27 cellular contexts compared by ENCODE assay signal in genomic region chr2:99957724-99958123, GRCh38.
DNase-seq lines count a peak whose midpoint lies in the region; ATAC-seq and TF ChIP-seq lines count a peak whose summit lies in the region.
"Had no signal": no experiment of that assay in that cellular context is flagged by ENCODE, and none has a peak within 500 bp of the region (broad histone marks: within the 10 kb centered on the region; RNA-seq: fewer than 3 reads in every experiment).

No MANE protein-coding gene starts in this region.

- H3K36me3 Mint-ChIP-seq in nephron (ENCODE audit: low read depth) (peaks cover 34% of the 10 kb centered on the region), MCF 10A (ENCODE audit: insufficient read depth, unreplicated experiment) (no peaks in the 10 kb centered on the region)
- H3K36me3 Mint-ChIP-seq in CD8-positive, alpha-beta T cell = no peaks in the 10 kb centered on the region
- H3K36me3 Mint-ChIP-seq: activated naive CD4-positive, alpha-beta T cell treated with anti-CD3 and anti-CD28 coated beads, Interleukin-2, amount 50 U/mL, for 72 hours; type B pancreatic cell had no signal

- no peaks in the 10 kb centered on the region for H3K27me3 Mint-ChIP-seq in nephron (ENCODE audit: low read depth)
- H3K27me3 Mint-ChIP-seq in CD8-positive, alpha-beta T cell (ENCODE audit: low read depth) = no peaks in the 10 kb centered on the region
- H3K27me3 Mint-ChIP-seq in MCF 10A (ENCODE audit: insufficient read depth, unreplicated experiment) = no peaks in the 10 kb centered on the region
- H3K27me3 Mint-ChIP-seq: IgD-negative memory B cell had no signal

- H3K4me3 Mint-ChIP-seq in nephron (no peak overlapping the region), MCF 10A (ENCODE audit: unreplicated experiment) (no peak overlapping the region)
- H3K4me3 Mint-ChIP-seq in CD8-positive, alpha-beta T cell = no peak overlapping the region
- H3K4me3 Mint-ChIP-seq: activated T-helper 1 cell treated with anti-CD3 and anti-CD28 coated beads, Interleukin-12 subunit alpha, Interleukin-12 subunit beta, Interleukin-2, Interleukin-4 antibody, amounts not matched to agents 30 ng/mL and 10 ng/mL and 1 ng/mL, durations not matched to agents 14 hours and 24 hours and 36 hours; T-helper 2 cell treated with Interferon-gamma antibody and Interleukin-4, amounts not matched to agents 5 μg/mL and 100 μg/mL, for 36 hours; type B pancreatic cell had no signal

- peak overlapping the region; percentile 74 for H3K27ac ChIP-seq in ectodermal cell (ENCODE audit: insufficient read depth, low read depth, low read length, poor library complexity, severe bottlenecking)
- H3K27ac ChIP-seq in CD8-positive, alpha-beta T cell (ENCODE audit: low read depth, low read length) = no peak overlapping the region
- H3K27ac ChIP-seq: body of pancreas, prostate gland, WERI-Rb-1 had no signal

- no peaks in the 10 kb centered on the region for H3K9me3 ChIP-seq in ectodermal cell (ENCODE audit: control insufficient read depth, low read length)
- H3K9me3 ChIP-seq in CD8-positive, alpha-beta T cell (ENCODE audit: low read length) = no peaks in the 10 kb centered on the region
- H3K9me3 ChIP-seq: BE2C, body of pancreas, prostate gland had no signal

- 91 to 93% methylated on average over 4 of the region's 4 CpGs for WGBS in ectodermal cell, 2 experiments

- H3K36me3 ChIP-seq in ectodermal cell (ENCODE audit: control insufficient read depth, insufficient read depth, low read length) = no peaks in the 10 kb centered on the region
- H3K36me3 ChIP-seq in CD8-positive, alpha-beta T cell (ENCODE audit: insufficient read depth, low read length) = no peaks in the 10 kb centered on the region
- H3K36me3 ChIP-seq: BE2C, prostate gland, WERI-Rb-1 had no signal

- CTCF ChIA-PET in CD8-positive, alpha-beta T cell (lab: Charles Lee) = no interaction called here
- CTCF ChIA-PET in MCF 10A (lab: Yijun Ruan, JAX) = interaction anchor here (0.6 to 0.7 kb wide), 2 partner anchors 203 to 284 kb away, joined by 5 read pairs; no protein-coding TSS in a partner anchor

- no peak for TF ChIP-seq CTCF in nephron (IDR thresholded peaks at IDR 0.05; ENCODE audit: unreplicated experiment in 3 of 3)
- no peak for TF ChIP-seq CTCF in CD8-positive, alpha-beta T cell (IDR thresholded peaks at IDR 0.05)
- no peak for TF ChIP-seq CTCF in MCF 10A (IDR thresholded peaks at IDR 0.05; ENCODE audit: unreplicated experiment)

- H3K4me1 Mint-ChIP-seq in nephron = peaks cover 33% of the 10 kb centered on the region
- no peaks in the 10 kb centered on the region for H3K4me1 Mint-ChIP-seq in CD8-positive, alpha-beta T cell (ENCODE audit: low read depth)
- H3K4me1 Mint-ChIP-seq in MCF 10A (ENCODE audit: insufficient read depth, unreplicated experiment) = no peaks in the 10 kb centered on the region

- intact Hi-C loops in CD8-positive, alpha-beta T cell (cut with DNase I, micrococcal nuclease) = no loop called here
- intact Hi-C loops in MCF 10A (cut with micrococcal nuclease) = no loop called here

- peak overlapping the region; percentile 11 to 60 (median 46) for H3K27ac Mint-ChIP-seq in nephron
- no peak overlapping the region for H3K27ac Mint-ChIP-seq in CD8-positive, alpha-beta T cell
- H3K27ac Mint-ChIP-seq in MCF 10A (ENCODE audit: low read depth, unreplicated experiment) = no peak overlapping the region
- H3K27ac Mint-ChIP-seq: activated naive CD4-positive, alpha-beta T cell treated with anti-CD3 and anti-CD28 coated beads, Interleukin-2, amount 50 U/mL, for 72 hours; activated T-helper 1 cell treated with anti-CD3 and anti-CD28 coated beads, Interleukin-12 subunit alpha, Interleukin-12 subunit beta, Interleukin-2, Interleukin-4 antibody, amounts not matched to agents 30 ng/mL and 10 ng/mL and 1 ng/mL, durations not matched to agents 14 hours and 24 hours and 36 hours; IgD-negative memory B cell; T-helper 2 cell treated with Interferon-gamma antibody and Interleukin-4, amounts not matched to agents 5 μg/mL and 100 μg/mL, for 36 hours; type B pancreatic cell had no signal

- DNase-seq in AG08395 (ENCODE audit: low spot score) (peak; percentile 54), HS-5 (ENCODE audit: low read depth) (peak; percentile 91), retina (no peak), GM19240 (ENCODE audit: insufficient read length, low spot score) (no peak), MCF 10A (ENCODE audit: unreplicated experiment) (no peak)
- DNase-seq in CD8-positive, alpha-beta T cell = no peak
- DNase-seq: activated CD4-positive, alpha-beta T cell treated with anti-CD3 and anti-CD28 coated beads, Interleukin-2, amount 50 U/mL, for 1 hour; BE2C; body of pancreas; COR-L47; DND-41; effector memory CD4-positive, alpha-beta T cell; HCEC 1CT; NCI-H1105; NCI-H2029; NCI-H446; stimulated activated CD8-positive, alpha-beta memory T cell treated with anti-CD3 and anti-CD28 coated beads, Interleukin-4, amount 100 ng/mL, for 48 hours; WERI-Rb-1 had no signal

- H3K4me3 ChIP-seq in ectodermal cell (ENCODE audit: insufficient read depth, low read depth, low read length) = no peak overlapping the region
- no peak overlapping the region for H3K4me3 ChIP-seq in CD8-positive, alpha-beta T cell (ENCODE audit: low read depth, low read length)
- H3K4me3 ChIP-seq: body of pancreas, prostate gland had no signal

- POLR2A ChIA-PET in CD8-positive, alpha-beta T cell (lab: Charles Lee) = no interaction called here
- POLR2A ChIA-PET in MCF 10A (lab: Yijun Ruan, JAX) = no interaction called here

- H3K27me3 ChIP-seq in ectodermal cell (ENCODE audit: control insufficient read depth, insufficient read depth, low read length, poor library complexity, severe bottlenecking) = no peaks in the 10 kb centered on the region
- H3K27me3 ChIP-seq in CD8-positive, alpha-beta T cell (ENCODE audit: insufficient read depth, low read length) = no peaks in the 10 kb centered on the region
- H3K27me3 ChIP-seq: BE2C, body of pancreas had no signal

- no TSS peak for BruUV-seq in MCF 10A (replicated peaks; lab: Mats Ljungman, UMichigan)

- H3K9me3 Mint-ChIP-seq in nephron (no peaks in the 10 kb centered on the region), MCF 10A (ENCODE audit: unreplicated experiment) (no peaks in the 10 kb centered on the region)
- H3K9me3 Mint-ChIP-seq in CD8-positive, alpha-beta T cell = no peaks in the 10 kb centered on the region
- H3K9me3 Mint-ChIP-seq: activated T-helper 1 cell treated with anti-CD3 and anti-CD28 coated beads, Interleukin-12 subunit alpha, Interleukin-12 subunit beta, Interleukin-2, Interleukin-4 antibody, amounts not matched to agents 30 ng/mL and 10 ng/mL and 1 ng/mL, durations not matched to agents 14 hours and 24 hours and 36 hours; IgD-negative memory B cell; T-helper 2 cell treated with Interferon-gamma antibody and Interleukin-4, amounts not matched to agents 5 μg/mL and 100 μg/mL, for 36 hours had no signal

- H3K4me1 ChIP-seq in ectodermal cell (ENCODE audit: control insufficient read depth, insufficient read depth, low read length) = peaks cover 16% of the 10 kb centered on the region
- no peaks in the 10 kb centered on the region for H3K4me1 ChIP-seq in CD8-positive, alpha-beta T cell (ENCODE audit: insufficient read depth, low read length)
- H3K4me1 ChIP-seq: BE2C, body of pancreas, prostate gland had no signal

- no peak for ATAC-seq in CD8-positive, alpha-beta T cell
- ATAC-seq: activated naive CD4-positive, alpha-beta T cell treated with anti-CD3 and anti-CD28 coated beads, Interleukin-2, amount 50 U/mL, for 72 hours; body of pancreas; SK-N-SH treated with all-trans-retinoic acid at 6 μM for 48 hours had no signal

Comparison
In these comparisons a context has a peak if more than half of its experiments do, and no peak if none do; other contexts are left out.
1. DNase-seq: peak in AG08395 (single experiment) and HS-5 (single experiment); none in CD8-positive, alpha-beta T cell (0 of 7), retina (single experiment), GM19240 (single experiment) and MCF 10A (single experiment).
2. H3K27ac Mint-ChIP-seq: peak in nephron (3 of 3); none in CD8-positive, alpha-beta T cell (single experiment) and MCF 10A (single experiment).